21 cellular contexts compared by ENCODE assay signal in the genomic region with DNA sequence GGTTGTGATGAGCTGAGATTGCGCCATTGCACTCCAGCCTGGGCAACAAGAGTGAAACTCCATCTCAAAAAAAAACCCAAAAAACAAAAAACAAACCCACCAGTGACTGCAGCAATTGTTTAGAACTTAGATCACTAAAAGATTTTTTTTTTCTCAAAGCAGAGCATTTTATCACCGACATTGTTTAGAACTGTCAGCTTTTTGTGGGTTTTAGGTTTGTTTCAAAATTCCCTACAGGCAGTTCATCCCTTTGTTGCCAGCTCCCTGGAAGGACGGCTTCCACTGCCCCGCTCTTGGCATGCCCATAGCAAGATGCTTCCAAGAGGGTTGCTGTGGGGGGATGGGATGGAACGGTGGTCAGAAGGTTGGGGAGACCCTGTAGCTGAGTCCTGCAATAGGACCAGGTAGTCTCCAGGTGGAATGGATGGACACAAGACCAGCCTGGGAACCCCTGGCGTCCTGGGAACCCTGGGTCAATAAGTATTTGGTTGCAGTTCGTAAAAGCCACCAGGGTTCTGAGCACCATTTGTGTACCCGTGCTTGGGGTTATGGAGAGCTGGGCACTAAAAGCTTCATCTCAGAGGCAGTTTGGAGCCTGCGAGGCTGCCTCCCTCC. TPM values are rescaled to one million over a fixed set of nuclear protein-coding genes. Genes with fewer than 3 reads are reported as not detected.
DNase-seq lines count a peak whose midpoint lies in the region; ATAC-seq and TF ChIP-seq lines count a peak whose summit lies in the region.
"Had no signal": no experiment of that assay in that cellular context is flagged by ENCODE, and none has a peak within 500 bp of the region (broad histone marks: within the 10 kb centered on the region; RNA-seq: fewer than 3 reads in every experiment).

No MANE protein-coding gene starts in this region.

- H3K9me3 Mint-ChIP-seq in GM23338 (peaks cover 1% of the 10 kb centered on the region; the same call in 2 of the 3 replicates), endodermal cell (peaks cover under 1% of the 10 kb centered on the region), osteocyte (ENCODE audit: unreplicated experiment) (peaks cover 2% of the 10 kb centered on the region)
- H3K9me3 Mint-ChIP-seq: activated T-helper 2 cell treated with anti-CD3 and anti-CD28 coated beads, Interferon-gamma antibody, Interleukin-2, Interleukin-4, amounts not matched to agents 10 μg/mL and 5 μg/mL and 100 μg/mL, durations not matched to agents 14 hours and 24 hours and 36 hours; central memory CD8-positive, alpha-beta T cell; effector memory CD8-positive, alpha-beta T cell; natural killer cell treated with Interleukin-12 subunit alpha and Interleukin-12 subunit beta and Interleukin-15 and Interleukin-18, amount 100 ng/mL, for 72 hours had no signal

- no peaks in the 10 kb centered on the region for H3K36me3 ChIP-seq in GM23338 (ENCODE audit: insufficient read depth)
- H3K36me3 ChIP-seq in endodermal cell (ENCODE audit: control insufficient read depth, insufficient read depth, low read length): no peaks in the 10 kb centered on the region
- H3K36me3 ChIP-seq in hepatocyte (replicated peaks; ENCODE audit: insufficient read depth, low read depth): no peaks in the 10 kb centered on the region
- no peaks in the 10 kb centered on the region for H3K36me3 ChIP-seq in H7 (replicated peaks; ENCODE audit: control insufficient read depth, insufficient read depth, low read length)
- H3K36me3 ChIP-seq: left lung had no signal

- H3K79me2 ChIP-seq in GM23338 (replicated peaks; ENCODE audit: insufficient read depth): no peaks in the 10 kb centered on the region
- H3K79me2 ChIP-seq in hepatocyte: no peaks in the 10 kb centered on the region

- H3K4me3 Mint-ChIP-seq in GM23338: no peak overlapping the region
- H3K4me3 Mint-ChIP-seq in endodermal cell: no peak overlapping the region
- H3K4me3 Mint-ChIP-seq in osteocyte (ENCODE audit: unreplicated experiment): no peak overlapping the region
- H3K4me3 Mint-ChIP-seq: central memory CD8-positive, alpha-beta T cell; effector memory CD8-positive, alpha-beta T cell; natural killer cell treated with Interleukin-12 subunit alpha and Interleukin-12 subunit beta and Interleukin-15 and Interleukin-18, amount 100 ng/mL, for 72 hours had no signal

- H3K4me1 Mint-ChIP-seq in GM23338 (peaks cover 47% of the 10 kb centered on the region), endodermal cell (peaks cover 16% of the 10 kb centered on the region), osteocyte (ENCODE audit: unreplicated experiment) (peaks cover 24% of the 10 kb centered on the region)

- TF ChIP-seq CTCF in GM23338 (conservative IDR thresholded peaks at IDR 0.05; ENCODE audit: low read depth in 2 of 2): no peak
- TF ChIP-seq CTCF in endodermal cell (conservative IDR thresholded peaks at IDR 0.05): no peak
- TF ChIP-seq CTCF in hepatocyte (IDR thresholded peaks at IDR 0.05; ENCODE audit: poor library complexity): no peak
- TF ChIP-seq CTCF in GM20000 (IDR thresholded peaks at IDR 0.05; ENCODE audit: extremely low read depth, missing control alignments): no peak
- no peak for TF ChIP-seq CTCF in osteocyte (IDR thresholded peaks at IDR 0.05)

- H3K27me3 ChIP-seq in GM23338 (ENCODE audit: insufficient read depth) (no peaks in the 10 kb centered on the region), endodermal cell (ENCODE audit: control insufficient read depth, insufficient read depth, low read length, poor library complexity, severe bottlenecking) (no peaks in the 10 kb centered on the region), hepatocyte (no peaks in the 10 kb centered on the region), H7 (ENCODE audit: control insufficient read depth, insufficient read depth, low read length) (no peaks in the 10 kb centered on the region)
- H3K27me3 ChIP-seq: left lung had no signal

- peak overlapping the region; percentile 66 for H3K4me2 ChIP-seq in GM23338
- peak overlapping the region; percentile 57 for H3K4me2 ChIP-seq in hepatocyte

- intact Hi-C loops in sciatic nerve (cut with DNase I): no loop called here

- H3K36me3 Mint-ChIP-seq in GM23338 (ENCODE audit: low read depth) (peaks cover 2% of the 10 kb centered on the region), endodermal cell (ENCODE audit: low read depth) (peaks cover under 1% of the 10 kb centered on the region), osteocyte (ENCODE audit: unreplicated experiment) (peaks cover under 1% of the 10 kb centered on the region)
- H3K36me3 Mint-ChIP-seq: natural killer cell treated with Interleukin-12 subunit alpha and Interleukin-12 subunit beta and Interleukin-15 and Interleukin-18, amount 100 ng/mL, for 72 hours had no signal

- no peak overlapping the region for H2AFZ ChIP-seq in GM23338
- H2AFZ ChIP-seq in hepatocyte: no peak overlapping the region

- no peaks in the 10 kb centered on the region for H3F3A ChIP-seq in GM23338 (replicated peaks; ENCODE audit: low read depth)

- H3K4me1 ChIP-seq in GM23338 (ENCODE audit: insufficient read depth): peaks cover 29% of the 10 kb centered on the region
- H3K4me1 ChIP-seq in endodermal cell (ENCODE audit: control insufficient read depth, insufficient read depth, low read length): peaks cover 7% of the 10 kb centered on the region
- H3K4me1 ChIP-seq in hepatocyte (ENCODE audit: insufficient read depth): peaks cover 26% of the 10 kb centered on the region

- DNase-seq in GM23338 (ENCODE audit: low spot score) (no peak), endodermal cell (peak; percentile 52), hepatocyte (ENCODE audit: low spot score) (no peak), sciatic nerve (ENCODE audit: low spot score) (peak; percentile 43), GM20000 (ENCODE audit: low spot score) (no peak), osteocyte (ENCODE audit: extremely low spot score, unreplicated experiment) (no peak), H7 (no peak)
- DNase-seq: amniotic stem cell; DND-41; effector memory CD8-positive, alpha-beta T cell; left lung; MM.1S; NCI-H1694; SHP77; stimulated activated naive CD4-positive, alpha-beta T cell treated with Interleukin-2 at 50 U/mL for 16 hours; T-helper 1 cell had no signal

- H3K27ac ChIP-seq in GM23338 (ENCODE audit: low read depth): no peak overlapping the region
- H3K27ac ChIP-seq in endodermal cell (ENCODE audit: low read depth, low read length): no peak overlapping the region
- H3K27ac ChIP-seq in hepatocyte: peak overlapping the region; percentile 68

- H4K20me1 ChIP-seq in GM23338 (replicated peaks; ENCODE audit: insufficient read depth) (no peaks in the 10 kb centered on the region), hepatocyte (ENCODE audit: insufficient read depth, poor library complexity, severe bottlenecking) (no peaks in the 10 kb centered on the region)

- H3K4me3 ChIP-seq in GM23338 (no peak overlapping the region), endodermal cell (ENCODE audit: low read length) (no peak overlapping the region), hepatocyte (no peak overlapping the region), H7 (ENCODE audit: insufficient read depth, low read depth, low read length) (no peak overlapping the region)
- H3K4me3 ChIP-seq: left lung had no signal

- H3K9me2 ChIP-seq in GM23338 (ENCODE audit: insufficient read depth) (no peaks in the 10 kb centered on the region; the same call in 1 of the 2 replicates), hepatocyte (replicated peaks; ENCODE audit: insufficient read depth) (no peaks in the 10 kb centered on the region)

- H3K9me3 ChIP-seq in endodermal cell (ENCODE audit: control insufficient read depth, low read length) (peaks cover 2% of the 10 kb centered on the region), hepatocyte (ENCODE audit: low read depth) (no peaks in the 10 kb centered on the region)
- H3K9me3 ChIP-seq: left lung had no signal

- ATAC-seq in GM23338 (no peak), sciatic nerve (no peak), HG03280 (IDR thresholded peaks at IDR 0.05; ENCODE audit: unreplicated experiment) (no peak)
- ATAC-seq: effector memory CD8-positive, alpha-beta T cell; HepG2; left lung; natural killer cell treated with Interleukin-12 subunit alpha and Interleukin-12 subunit beta and Interleukin-15 and Interleukin-18, amount 100 ng/mL, for 72 hours had no signal

- 87 to 96% methylated on average over 5 to 9 of the region's 9 CpGs for WGBS in endodermal cell (ENCODE audit: insufficient coverage in 1 of 2, insufficient read length in 1 of 2), 2 experiments
- WGBS in hepatocyte (ENCODE audit: low lambda C conversion rate, missing lambda C conversion rate): 59% methylated on average over 9 of the region's 9 CpGs

- H3K27me3 Mint-ChIP-seq in GM23338 (ENCODE audit: insufficient read depth, low read depth, poor library complexity) (no peaks in the 10 kb centered on the region), endodermal cell (ENCODE audit: insufficient read depth) (peaks cover 5% of the 10 kb centered on the region), osteocyte (ENCODE audit: unreplicated experiment) (no peaks in the 10 kb centered on the region)
- H3K27me3 Mint-ChIP-seq: central memory CD8-positive, alpha-beta T cell had no signal

- H3K9ac ChIP-seq in endodermal cell (ENCODE audit: extremely low read depth, low read length, poor library complexity, severe bottlenecking): no peak overlapping the region

- H3K27ac Mint-ChIP-seq in GM23338: no peak overlapping the region
- no peak overlapping the region for H3K27ac Mint-ChIP-seq in endodermal cell
- H3K27ac Mint-ChIP-seq in osteocyte (ENCODE audit: unreplicated experiment): no peak overlapping the region
- H3K27ac Mint-ChIP-seq: activated T-helper 2 cell treated with anti-CD3 and anti-CD28 coated beads, Interferon-gamma antibody, Interleukin-2, Interleukin-4, amounts not matched to agents 10 μg/mL and 5 μg/mL and 100 μg/mL, durations not matched to agents 14 hours and 24 hours and 36 hours; effector memory CD8-positive, alpha-beta T cell; natural killer cell treated with Interleukin-12 subunit alpha and Interleukin-12 subunit beta and Interleukin-15 and Interleukin-18, amount 100 ng/mL, for 72 hours had no signal

TF ChIP-seq in GM23338, 12 proteins besides CTCF, POLR2A, EP300 and RAD21 (continues in another document):
- no peak for TF ChIP-seq NANOG (IDR thresholded peaks at IDR 0.05; ENCODE audit: borderline replicate concordance)

RNA-seq across cellular contexts. Expression of gene TSPAN18, which starts 46.7 kb away (rescaled TPM):
- 10.6 and 12.0 TPM in 2 replicates for total RNA-seq in GM23338 (2014; rRNA removed; shearing (Covaris generic))
- 5.8 and 6.0 TPM in 2 replicates for polyA plus RNA-seq in GM23338 (2016; fragmentation: Nextera tagmentation; extraction: Ambion mirVana)
- 10 to 100 TPM; 28.0 to 28.7 TPM for total RNA-seq in endodermal cell
- 96.1 TPM for polyA plus RNA-seq in endodermal cell (2013, experiment 1 of 2)
- 74.6 TPM for polyA plus RNA-seq in endodermal cell (2013, experiment 2 of 2)
- total RNA-seq in hepatocyte: 9.5 and 12.8 TPM in 2 replicates
- polyA plus RNA-seq in hepatocyte: 21.5 and 25.1 TPM in 2 replicates
- 45.5 TPM for total RNA-seq in sciatic nerve
- total RNA-seq in osteocyte: 13.4 and 14.2 TPM in 2 replicates
- 25.7 and 27.7 TPM in 2 replicates for total RNA-seq in H7 (2014; rRNA removed; shearing (Covaris generic))
- total RNA-seq: HepG2 had no signal
- polyA plus RNA-seq: HepG2 had no signal

Comparison
In these comparisons a context has a peak if more than half of its experiments do, and no peak if none do; other contexts are left out.
1. DNase-seq: peak in endodermal cell (single experiment) and sciatic nerve (single experiment); none in GM23338 (single experiment), hepatocyte (single experiment), GM20000 (single experiment), osteocyte (single experiment) and H7 (single experiment).